25 cellular contexts compared by ENCODE assay signal in genomic region chr2:58620127-58620526, GRCh38.
DNase-seq lines count a peak whose midpoint lies in the region; ATAC-seq and TF ChIP-seq lines count a peak whose summit lies in the region.
"Had no signal": no experiment of that assay in that cellular context is flagged by ENCODE, and none has a peak within 500 bp of the region (broad histone marks: within the 10 kb centered on the region; RNA-seq: fewer than 3 reads in every experiment).

No MANE protein-coding gene starts in this region.

- no peak for TF ChIP-seq CTCF in fibroblast of mammary gland (conservative IDR thresholded peaks at IDR 0.05; ENCODE audit: control insufficient read depth, insufficient read depth, low read depth, low read length)
- no peak for TF ChIP-seq CTCF in nephron progenitor cell (IDR thresholded peaks at IDR 0.05)
- no peak for TF ChIP-seq CTCF in GM10248 (IDR thresholded peaks at IDR 0.05; ENCODE audit: control extremely low read depth, extremely low read depth, low read depth, missing control alignments)

- no peaks in the 10 kb centered on the region for H3K27me3 Mint-ChIP-seq in nephron progenitor cell (ENCODE audit: low read depth, poor library complexity)

- no peaks in the 10 kb centered on the region for H3K36me3 Mint-ChIP-seq in nephron progenitor cell (ENCODE audit: low read depth)

- CTCF ChIA-PET in GM10248 (lab: Yijun Ruan, JAX), result interaction anchor here (1.1 kb wide), 1 partner anchor 15 kb away, joined by 4 read pairs; no protein-coding TSS in a partner anchor

- ATAC-seq in SK-N-SH treated with all-trans-retinoic acid at 6 μM for 48 hours (no peak), GM19324 (IDR thresholded peaks at IDR 0.05; ENCODE audit: low FRiP score, unreplicated experiment) (no peak)
- ATAC-seq: lower lobe of right lung had no signal

- no peak overlapping the region for H3K27ac Mint-ChIP-seq in nephron progenitor cell
- H3K27ac Mint-ChIP-seq: T-helper 1 cell treated with Interleukin-12 subunit alpha and Interleukin-12 subunit beta and Interleukin-4 antibody, amounts not matched to agents 30 μg/mL and 1 μg/mL, for 36 hours had no signal

- no peaks in the 10 kb centered on the region for H3K9me3 Mint-ChIP-seq in nephron progenitor cell
- H3K9me3 Mint-ChIP-seq: T-helper 1 cell treated with Interleukin-12 subunit alpha and Interleukin-12 subunit beta and Interleukin-4 antibody, amounts not matched to agents 30 μg/mL and 1 μg/mL, for 36 hours had no signal

- no peak overlapping the region for H3K4me3 Mint-ChIP-seq in nephron progenitor cell
- H3K4me3 Mint-ChIP-seq: T-helper 1 cell treated with Interleukin-12 subunit alpha and Interleukin-12 subunit beta and Interleukin-4 antibody, amounts not matched to agents 30 μg/mL and 1 μg/mL, for 36 hours had no signal

- POLR2A ChIA-PET in GM10248 (lab: Yijun Ruan, JAX), result no interaction called here

- no peak overlapping the region for H3K4me3 ChIP-seq in fibroblast of mammary gland (ENCODE audit: control insufficient read depth, low read depth, low read length)
- H3K4me3 ChIP-seq: lower lobe of right lung, ovary, sigmoid colon, upper lobe of left lung had no signal

- no peaks in the 10 kb centered on the region for H3K4me1 Mint-ChIP-seq in nephron progenitor cell

- DNase-seq in HT-29 (ENCODE audit: low spot score) (peak; percentile 14), fibroblast of mammary gland (ENCODE audit: low read depth) (peak; percentile 65), stromal cell of bone marrow (ENCODE audit: low read depth) (peak; percentile 9), nephron progenitor cell (no peak), GM10248 (ENCODE audit: extremely low spot score) (no peak)
- DNase-seq: activated CD4-positive, alpha-beta T cell treated with anti-CD3 and anti-CD28 coated beads, Interleukin-2, amount 50 U/mL, for 4 hours; activated gamma-delta T cell; AML-193; amniotic stem cell; effector CD8-positive, alpha-beta T cell; H7; islet precursor cell; lower lobe of right lung; NCI-H1092 treated with DMSO at 0.1 percent for 48 hours; NCI-H2107; NCI-H510A treated with DMSO at 0.1 percent for 48 hours; ovary; SIG-M5; sigmoid colon; stimulated activated CD4-positive, alpha-beta T cell treated with anti-CD3 and anti-CD28 coated beads, Interleukin-1b, Interleukin-23, amount 100 ng/mL, for 48 hours; stimulated activated naive CD4-positive, alpha-beta T cell treated with Interleukin-2 at 50 U/mL for 16 hours; upper lobe of left lung had no signal

TF ChIP-seq in SK-N-SH treated with all-trans-retinoic acid at 6 μM for 48 hours, 23 proteins besides CTCF, POLR2A, EP300 and RAD21:
- TF ChIP-seq TOX (CRISPR knock-in tag; IDR thresholded peaks at IDR 0.05; ENCODE audit: borderline replicate concordance) (no peak), ISL1 (CRISPR knock-in tag; IDR thresholded peaks at IDR 0.05) (peak; percentile 50; the same call in 1 of the 2 replicates), BACH2 (CRISPR knock-in tag; IDR thresholded peaks at IDR 0.05; ENCODE audit: borderline replicate concordance) (no peak), ARNTL (CRISPR knock-in tag; IDR thresholded peaks at IDR 0.05; ENCODE audit: borderline replicate concordance, low read depth) (no peak)

Comparison
In these comparisons a context has a peak if more than half of its experiments do, and no peak if none do; other contexts are left out.
1. DNase-seq: peak in HT-29 (single experiment), fibroblast of mammary gland (single experiment) and stromal cell of bone marrow (single experiment); none in nephron progenitor cell (single experiment) and GM10248 (single experiment).